Comparison of ENCODE assay signal across 12 cellular contexts in the genomic region with DNA sequence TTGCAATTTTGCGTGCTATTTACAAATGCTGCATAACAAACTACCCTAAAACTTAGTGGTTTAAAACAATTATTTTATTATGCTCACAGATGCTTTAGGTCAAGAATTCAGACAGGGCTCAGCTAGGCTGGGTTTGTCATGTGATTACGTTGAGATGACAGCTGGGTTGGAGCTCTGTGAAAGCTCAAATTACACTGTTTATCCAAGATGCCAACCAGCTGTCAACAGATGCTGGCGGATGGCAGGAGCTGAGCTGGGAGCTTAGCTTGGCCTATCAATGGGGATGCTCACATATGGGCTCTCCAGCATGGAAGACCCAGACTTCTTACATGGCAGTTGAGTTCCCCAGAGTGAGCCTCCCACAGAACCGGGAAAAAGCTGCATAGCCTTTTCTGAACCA.
DNase-seq lines count a peak whose midpoint lies in the region; ATAC-seq and TF ChIP-seq lines count a peak whose summit lies in the region.
"Had no signal": no experiment of that assay in that cellular context is flagged by ENCODE, and none has a peak within 500 bp of the region (broad histone marks: within the 10 kb centered on the region; RNA-seq: fewer than 3 reads in every experiment).

No MANE protein-coding gene starts in this region.

- H3K27ac ChIP-seq in heart left ventricle (peak overlapping the region in 5 of 12 donors; percentile 3 to 49 (median 33)), transverse colon (no peak overlapping the region)

- CTCF ChIA-PET in activated CD4-positive, alpha-beta T cell treated with anti-CD3 and anti-CD28 coated beads for 36 hours (lab: Charles Lee): no interaction called here

- H3K4me3 ChIP-seq in heart left ventricle (no peak overlapping the region), transverse colon (no peak overlapping the region)

- POLR2A ChIA-PET in activated CD4-positive, alpha-beta T cell treated with anti-CD3 and anti-CD28 coated beads for 36 hours (lab: Charles Lee): no interaction called here

- no peaks in the 10 kb centered on the region for H3K27me3 Mint-ChIP-seq in T-helper 2 cell treated with Interferon-gamma antibody and Interleukin-4, amounts not matched to agents 5 μg/mL and 100 μg/mL, for 36 hours (ENCODE audit: low read depth)
- H3K27me3 Mint-ChIP-seq in activated CD4-positive, alpha-beta T cell treated with anti-CD3 and anti-CD28 coated beads for 36 hours: peaks cover 5% of the 10 kb centered on the region

- TF ChIP-seq EP300 in transverse colon (IDR thresholded peaks at IDR 0.05; ENCODE audit: low read depth): no peak

- H3K4me1 Mint-ChIP-seq in T-helper 2 cell treated with Interferon-gamma antibody and Interleukin-4, amounts not matched to agents 5 μg/mL and 100 μg/mL, for 36 hours (ENCODE audit: low read depth): no peaks in the 10 kb centered on the region
- H3K4me1 Mint-ChIP-seq in activated CD4-positive, alpha-beta T cell treated with anti-CD3 and anti-CD28 coated beads for 36 hours: no peaks in the 10 kb centered on the region

- intact Hi-C loops in heart left ventricle (cut with DNase I): no loop called here
- intact Hi-C loops in transverse colon (cut with DNase I; ENCODE audit: low total_unique reads): no loop called here
- intact Hi-C loops in activated CD4-positive, alpha-beta T cell treated with anti-CD3 and anti-CD28 coated beads for 36 hours (cut with DNase I, micrococcal nuclease): no loop called here

- H3K27ac Mint-ChIP-seq in T-helper 2 cell treated with Interferon-gamma antibody and Interleukin-4, amounts not matched to agents 5 μg/mL and 100 μg/mL, for 36 hours: no peak overlapping the region
- H3K27ac Mint-ChIP-seq in activated CD4-positive, alpha-beta T cell treated with anti-CD3 and anti-CD28 coated beads for 36 hours: no peak overlapping the region
- H3K27ac Mint-ChIP-seq: endodermal cell had no signal

- no peaks in the 10 kb centered on the region for H3K9me3 Mint-ChIP-seq in T-helper 2 cell treated with Interferon-gamma antibody and Interleukin-4, amounts not matched to agents 5 μg/mL and 100 μg/mL, for 36 hours
- H3K9me3 Mint-ChIP-seq in activated CD4-positive, alpha-beta T cell treated with anti-CD3 and anti-CD28 coated beads for 36 hours (ENCODE audit: low read depth): no peaks in the 10 kb centered on the region
- H3K9me3 Mint-ChIP-seq: endodermal cell had no signal

- ATAC-seq in heart left ventricle: peak; percentile 93 to 97 (median 96)
- ATAC-seq in HG03135 (IDR thresholded peaks at IDR 0.05; ENCODE audit: unreplicated experiment): no peak
- no peak for ATAC-seq in activated CD4-positive, alpha-beta T cell treated with anti-CD3 and anti-CD28 coated beads for 36 hours

- H3K9me3 ChIP-seq in heart left ventricle (no peaks in the 10 kb centered on the region), transverse colon (no peaks in the 10 kb centered on the region)

- TF ChIP-seq CTCF in heart left ventricle (IDR thresholded peaks at IDR 0.05) (no peak), transverse colon (IDR thresholded peaks at IDR 0.05) (no peak)

- H3K36me3 ChIP-seq in heart left ventricle: no peaks in the 10 kb centered on the region
- no peaks in the 10 kb centered on the region for H3K36me3 ChIP-seq in transverse colon

- H3K4me1 ChIP-seq in heart left ventricle (peaks cover 0 to 11% (median 0%) of the 10 kb centered on the region in 12 donors), transverse colon (no peaks in the 10 kb centered on the region)

- in situ Hi-C loops in transverse colon (cut with MboI; ENCODE audit: low pct_ligation_motif_present in 1 of 4, low pct_unique_long_range_greater_than_20kb in 1 of 4, low sequenced_read_pairs in 3 of 4): no loop called here

- DNase-seq in D341Med (ENCODE audit: low spot score) (peak; percentile 86), NCI-H1092 (lab: John Stamatoyannopoulos, UW) (peak; percentile 72), NCI-H526 (lab: John Stamatoyannopoulos, UW) (peak; percentile 75 to 84), heart left ventricle (peak; percentile 41 to 70 (median 62)), transverse colon (no peak)
- no peak for DNase-seq in T-helper 2 cell treated with Interferon-gamma antibody and Interleukin-4, amounts not matched to agents 5 μg/mL and 100 μg/mL, for 36 hours (ENCODE audit: low spot score)
- DNase-seq in activated CD4-positive, alpha-beta T cell treated with anti-CD3 and anti-CD28 coated beads for 36 hours: no peak
- DNase-seq: AML-193, endodermal cell, NCI-H1930, T-helper 2 cell had no signal

- 40 to 48% (median 44%) methylated on average over 4 of the region's 4 CpGs for WGBS in heart left ventricle, 4 donors
- 62 to 79% methylated on average over 2 to 4 of the region's 4 CpGs for WGBS in transverse colon (ENCODE audit: low coverage in 1 of 2), 2 donors

- no peak for TF ChIP-seq POLR2A in heart left ventricle (IDR thresholded peaks at IDR 0.05)
- no peak for TF ChIP-seq POLR2A in transverse colon (IDR thresholded peaks at IDR 0.05)

- H3K4me3 Mint-ChIP-seq in T-helper 2 cell treated with Interferon-gamma antibody and Interleukin-4, amounts not matched to agents 5 μg/mL and 100 μg/mL, for 36 hours: no peak overlapping the region
- H3K4me3 Mint-ChIP-seq in activated CD4-positive, alpha-beta T cell treated with anti-CD3 and anti-CD28 coated beads for 36 hours: no peak overlapping the region
- H3K4me3 Mint-ChIP-seq: endodermal cell had no signal

- no peaks in the 10 kb centered on the region for H3K27me3 ChIP-seq in heart left ventricle
- no peaks in the 10 kb centered on the region for H3K27me3 ChIP-seq in transverse colon

- no peaks in the 10 kb centered on the region for H3K36me3 Mint-ChIP-seq in T-helper 2 cell treated with Interferon-gamma antibody and Interleukin-4, amounts not matched to agents 5 μg/mL and 100 μg/mL, for 36 hours (ENCODE audit: low read depth)
- H3K36me3 Mint-ChIP-seq in activated CD4-positive, alpha-beta T cell treated with anti-CD3 and anti-CD28 coated beads for 36 hours (ENCODE audit: low read depth): no peaks in the 10 kb centered on the region

Comparison
In these comparisons a context has a peak if more than half of its experiments do, and no peak if none do; other contexts are left out.
1. DNase-seq: peak in D341Med (single experiment), NCI-H1092 (single experiment), NCI-H526 (2 of 2) and heart left ventricle (5 of 5); none in transverse colon (single experiment), T-helper 2 cell treated with Interferon-gamma antibody and Interleukin-4, amounts not matched to agents 5 μg/mL and 100 μg/mL, for 36 hours (single experiment) and activated CD4-positive, alpha-beta T cell treated with anti-CD3 and anti-CD28 coated beads for 36 hours (single experiment).
2. ATAC-seq: peak in heart left ventricle (4 of 4); none in HG03135 (single experiment) and activated CD4-positive, alpha-beta T cell treated with anti-CD3 and anti-CD28 coated beads for 36 hours (single experiment).